Comparison of ENCODE assay signal across 13 cellular contexts in the genomic region with DNA sequence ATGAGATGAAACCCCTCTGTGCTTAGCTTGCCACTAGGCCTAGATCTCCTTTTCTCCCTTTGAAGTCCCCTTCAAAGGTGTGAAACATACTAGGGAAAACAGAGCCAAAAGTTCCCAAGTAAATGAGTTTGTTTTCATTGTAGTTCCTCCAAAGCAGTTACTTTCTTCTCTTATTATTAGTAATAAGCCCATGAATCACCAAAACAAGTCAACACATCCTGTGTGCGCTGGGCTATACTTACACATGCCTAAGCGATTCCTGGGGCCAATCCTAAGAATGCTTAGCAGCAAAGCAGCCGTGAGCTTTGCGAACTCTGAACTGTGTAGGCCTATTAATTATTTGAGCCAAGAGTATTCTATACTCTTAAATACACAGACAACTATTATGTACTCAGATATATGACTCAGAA. TPM values are rescaled to one million over a fixed set of nuclear protein-coding genes. Genes with fewer than 3 reads are reported as not detected.
DNase-seq lines count a peak whose midpoint lies in the region; ATAC-seq and TF ChIP-seq lines count a peak whose summit lies in the region.
"Had no signal": no experiment of that assay in that cellular context is flagged by ENCODE, and none has a peak within 500 bp of the region (broad histone marks: within the 10 kb centered on the region; RNA-seq: fewer than 3 reads in every experiment).

No MANE protein-coding gene starts in this region.

- H3K4me3 ChIP-seq in SK-N-SH (ENCODE audit: low read depth in 2 of 2, low read length in 1 of 2) = no peak overlapping the region
- H3K4me3 ChIP-seq in upper lobe of right lung = no peak overlapping the region
- H3K4me3 ChIP-seq: GM23338 had no signal

- TF ChIP-seq RAD21 in SK-N-SH (IDR thresholded peaks at IDR 0.05; ENCODE audit: low read length) = no peak

- peaks cover 42 to 66% of the 10 kb centered on the region in 2 experiments for H3K36me3 ChIP-seq in SK-N-SH (replicated peaks in 1 of 2; ENCODE audit: control insufficient read depth in 1 of 2, insufficient read depth in 2 of 2, low read length in 1 of 2)
- H3K36me3 ChIP-seq in upper lobe of right lung = peaks cover 23% of the 10 kb centered on the region

- POLR2A ChIA-PET in SK-N-SH (lab: Yijun Ruan, JAX) = no interaction called here

- peaks cover 37% of the 10 kb centered on the region for H3F3A ChIP-seq in SK-N-SH (replicated peaks; ENCODE audit: insufficient read depth)

- peak overlapping the region in 1 of 2 experiments; percentile 87; a peak in 2 of 4 replicates for H3K27ac ChIP-seq in SK-N-SH (ENCODE audit: low read depth in 2 of 2, low read length in 1 of 2)
- H3K27ac ChIP-seq in upper lobe of right lung = peak overlapping the region; percentile 76

- TF ChIP-seq CTCF in SK-N-SH (IDR thresholded peaks at IDR 0.05) = no peak
- TF ChIP-seq CTCF in brain (conservative IDR thresholded peaks at IDR 0.05) = no peak
- no peak for TF ChIP-seq CTCF in upper lobe of right lung (IDR thresholded peaks at IDR 0.05)

- no peak for DNase-seq in SK-N-SH
- DNase-seq in kidney glomerular epithelial cell (lab: John Stamatoyannopoulos, UW) = peak; percentile 37
- DNase-seq in upper lobe of right lung = no peak
- no peak for DNase-seq in inferior parietal cortex (ENCODE audit: extremely low spot score)
- no peak for DNase-seq in HPDE6-E6E7 (ENCODE audit: extremely low spot score)
- DNase-seq: activated CD8-positive, alpha-beta memory T cell treated with anti-CD3 and anti-CD28 coated beads, Interleukin-2, amount 10 ng/mL, durations not matched to agents 7 days and 5 days; GF-D8; MM.1S; NCI-H524 had no signal

- intact Hi-C loops in upper lobe of right lung (cut with DNase I) = loop anchor here (10.0 kb wide), 1 partner anchor 238 kb away; no protein-coding TSS in a partner anchor

- peaks cover under 1 to 53% of the 10 kb centered on the region in 2 experiments; a peak in 3 of 4 replicates for H3K4me1 ChIP-seq in SK-N-SH (ENCODE audit: control insufficient read depth in 1 of 2, insufficient read depth in 2 of 2, low read depth in 1 of 2, low read length in 1 of 2)
- peaks cover 33% of the 10 kb centered on the region for H3K4me1 ChIP-seq in upper lobe of right lung

- H3K36me3 Mint-ChIP-seq in brain = peaks cover 88% of the 10 kb centered on the region
- H3K36me3 Mint-ChIP-seq: activated CD8-positive, alpha-beta memory T cell treated with anti-CD3 and anti-CD28 coated beads, Interleukin-2, amount 10 ng/mL, durations not matched to agents 7 days and 5 days had no signal

- H3K27me3 ChIP-seq in SK-N-SH (ENCODE audit: insufficient read depth) (no peaks in the 10 kb centered on the region), upper lobe of right lung (no peaks in the 10 kb centered on the region)

- peaks cover 100% of the 10 kb centered on the region for H3K4me1 Mint-ChIP-seq in brain

- peaks cover 71% of the 10 kb centered on the region for H4K20me1 ChIP-seq in SK-N-SH (ENCODE audit: insufficient read depth)

- H3K9me3 ChIP-seq in SK-N-SH (no peaks in the 10 kb centered on the region), upper lobe of right lung (no peaks in the 10 kb centered on the region)

- TF ChIP-seq EP300 in SK-N-SH (IDR thresholded peaks at IDR 0.05; ENCODE audit: borderline replicate concordance in 1 of 2, low read depth in 1 of 2, low read length in 1 of 2) = no peak

- ATAC-seq in SK-N-SH treated with all-trans-retinoic acid at 6 μM for 48 hours (no peak), upper lobe of right lung (no peak), HG02588 (IDR thresholded peaks at IDR 0.05; ENCODE audit: unreplicated experiment) (no peak)
- ATAC-seq: activated CD8-positive, alpha-beta memory T cell treated with anti-CD3 and anti-CD28 coated beads, Interleukin-2, amount 10 ng/mL, durations not matched to agents 7 days and 5 days; GM23338 had no signal

- peaks cover 0 to 4% (median 0%) of the 10 kb centered on the region in 5 experiments for H3K9me3 Mint-ChIP-seq in brain
- H3K9me3 Mint-ChIP-seq: GM23338 had no signal

- H3K79me2 ChIP-seq in SK-N-SH (ENCODE audit: insufficient read depth) = peaks cover 86% of the 10 kb centered on the region

- peaks cover 11% of the 10 kb centered on the region for H3K27me3 Mint-ChIP-seq in brain

- H3K4me2 ChIP-seq in SK-N-SH = peak overlapping the region; percentile 57

- WGBS in SK-N-SH (ENCODE audit: low lambda C conversion rate) = 70% methylated on average over 4 of the region's 4 CpGs

- H3K27ac Mint-ChIP-seq in brain = peak overlapping the region in 4 of 5 experiments; percentile 54 to 97 (median 90)
- H3K27ac Mint-ChIP-seq: activated CD8-positive, alpha-beta memory T cell treated with anti-CD3 and anti-CD28 coated beads, Interleukin-2, amount 10 ng/mL, durations not matched to agents 7 days and 5 days; GM23338 had no signal

- H3K4me3 Mint-ChIP-seq in brain = peak overlapping the region; percentile 54 to 92 (median 74)
- H3K4me3 Mint-ChIP-seq: activated CD8-positive, alpha-beta memory T cell treated with anti-CD3 and anti-CD28 coated beads, Interleukin-2, amount 10 ng/mL, durations not matched to agents 7 days and 5 days; GM23338 had no signal

- no peak overlapping the region for H2AFZ ChIP-seq in SK-N-SH (ENCODE audit: low read depth)
- H2AFZ ChIP-seq: GM23338 had no signal

- peak overlapping the region; percentile 18; the same call in 1 of the 2 replicates for H3K9ac ChIP-seq in SK-N-SH

- CTCF ChIA-PET in SK-N-SH (lab: Yijun Ruan, JAX) = interaction anchor here (0.7 to 2.1 kb wide), 4 partner anchors 169 to 730 kb away, joined by 3 to 6 read pairs (median 4); no protein-coding TSS in a partner anchor

- H3K9me2 ChIP-seq in SK-N-SH = no peaks in the 10 kb centered on the region

TF ChIP-seq in SK-N-SH, 30 proteins besides CTCF, POLR2A, EP300 and RAD21:
- TF ChIP-seq FOXJ3 (CRISPR knock-in tag; IDR thresholded peaks at IDR 0.05) (no peak), NFIC (IDR thresholded peaks at IDR 0.05; ENCODE audit: borderline replicate concordance) (no peak), RFX5 (IDR thresholded peaks at IDR 0.05; ENCODE audit: low read length) (no peak)

TF ChIP-seq in SK-N-SH treated with all-trans-retinoic acid at 6 μM for 48 hours, 23 proteins besides CTCF, POLR2A, EP300 and RAD21 (continues in another document):
- TF ChIP-seq CSDC2 (CRISPR knock-in tag; IDR thresholded peaks at IDR 0.05) = no peak
- TF ChIP-seq ZNF565 (CRISPR knock-in tag; conservative IDR thresholded peaks at IDR 0.05; ENCODE audit: low read depth) = no peak
- no peak for TF ChIP-seq TOX (CRISPR knock-in tag; IDR thresholded peaks at IDR 0.05; ENCODE audit: borderline replicate concordance)
- TF ChIP-seq RARB (CRISPR knock-in tag; IDR thresholded peaks at IDR 0.05) = no peak
- TF ChIP-seq OSR1 (CRISPR knock-in tag; IDR thresholded peaks at IDR 0.05) = no peak
- TF ChIP-seq, protein P1, sequence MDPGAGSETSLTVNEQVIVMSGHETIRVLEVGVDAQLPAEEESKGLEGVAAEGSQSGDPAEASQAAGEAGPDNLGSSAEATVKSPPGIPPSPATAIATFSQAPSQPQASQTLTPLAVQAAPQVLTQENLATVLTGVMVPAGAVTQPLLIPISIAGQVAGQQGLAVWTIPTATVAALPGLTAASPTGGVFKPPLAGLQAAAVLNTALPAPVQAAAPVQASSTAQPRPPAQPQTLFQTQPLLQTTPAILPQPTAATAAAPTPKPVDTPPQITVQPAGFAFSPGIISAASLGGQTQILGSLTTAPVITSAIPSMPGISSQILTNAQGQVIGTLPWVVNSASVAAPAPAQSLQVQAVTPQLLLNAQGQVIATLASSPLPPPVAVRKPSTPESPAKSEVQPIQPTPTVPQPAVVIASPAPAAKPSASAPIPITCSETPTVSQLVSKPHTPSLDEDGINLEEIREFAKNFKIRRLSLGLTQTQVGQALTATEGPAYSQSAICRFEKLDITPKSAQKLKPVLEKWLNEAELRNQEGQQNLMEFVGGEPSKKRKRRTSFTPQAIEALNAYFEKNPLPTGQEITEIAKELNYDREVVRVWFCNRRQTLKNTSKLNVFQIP (CRISPR knock-in tag; IDR thresholded peaks at IDR 0.05; ENCODE audit: borderline replicate concordance, low read depth) = no peak
- no peak for TF ChIP-seq ZFP30 (CRISPR knock-in tag; IDR thresholded peaks at IDR 0.05)
- TF ChIP-seq TSHZ2 (CRISPR knock-in tag; IDR thresholded peaks at IDR 0.05) = no peak

RNA-seq across cellular contexts. Expression of gene ENC1, which starts 7.6 kb away (rescaled TPM):
- polyA plus RNA-seq in SK-N-SH (2012; rRNA removed) (20.3 and 23.9 TPM in 2 replicates), brain (ENCODE audit: insufficient read depth, low read depth, low replicate concordance) (156 TPM)
- polyA plus RNA-seq in SK-N-SH (2012; cell fraction: cytosol; rRNA removed) = 13.5 and 15.1 TPM in 2 replicates
- 57.1 and 64.1 TPM in 2 replicates for polyA plus RNA-seq in SK-N-SH (2012; cell fraction: nucleus; rRNA removed)
- total RNA-seq in upper lobe of right lung = 15.0 TPM

RNA-seq across cellular contexts. Expression of gene HEXB, which starts 52.1 kb away (rescaled TPM):
- polyA plus RNA-seq in SK-N-SH (2012; rRNA removed) (75.8 and 80.0 TPM in 2 replicates), brain (ENCODE audit: insufficient read depth, low read depth, low replicate concordance) (33.4 TPM)
- polyA plus RNA-seq in SK-N-SH (2012; cell fraction: cytosol; rRNA removed) = 101 and 149 TPM in 2 replicates
- 50.7 and 56.8 TPM in 2 replicates for polyA plus RNA-seq in SK-N-SH (2012; cell fraction: nucleus; rRNA removed)
- 294 TPM for total RNA-seq in upper lobe of right lung
